Comparison of ENCODE assay signal across 1 cellular context in genomic region chr10:112810651-112811215, GRCh38.
TF ChIP-seq lines count a peak whose summit lies in the region.

No MANE protein-coding gene starts in this region.

TF ChIP-seq in H1, 55 proteins besides CTCF, POLR2A, EP300 and RAD21:
- no peak for TF ChIP-seq POLR2AphosphoS5 (IDR thresholded peaks at IDR 0.05; ENCODE audit: low read depth, low read length)
- TF ChIP-seq MAX (IDR thresholded peaks at IDR 0.05), result no peak
- TF ChIP-seq RFX5 (IDR thresholded peaks at IDR 0.05; ENCODE audit: borderline replicate concordance, low read depth, low read length), result no peak
- TF ChIP-seq SIRT6 (IDR thresholded peaks at IDR 0.05; ENCODE audit: low read length), result no peak
- TF ChIP-seq TCF12 (IDR thresholded peaks at IDR 0.05; ENCODE audit: low read depth, low read length), result no peak
TF ChIP-seq in H1: peak in this region for 0.
